Comparison of ENCODE assay signal across 7 cellular contexts in the genomic region with DNA sequence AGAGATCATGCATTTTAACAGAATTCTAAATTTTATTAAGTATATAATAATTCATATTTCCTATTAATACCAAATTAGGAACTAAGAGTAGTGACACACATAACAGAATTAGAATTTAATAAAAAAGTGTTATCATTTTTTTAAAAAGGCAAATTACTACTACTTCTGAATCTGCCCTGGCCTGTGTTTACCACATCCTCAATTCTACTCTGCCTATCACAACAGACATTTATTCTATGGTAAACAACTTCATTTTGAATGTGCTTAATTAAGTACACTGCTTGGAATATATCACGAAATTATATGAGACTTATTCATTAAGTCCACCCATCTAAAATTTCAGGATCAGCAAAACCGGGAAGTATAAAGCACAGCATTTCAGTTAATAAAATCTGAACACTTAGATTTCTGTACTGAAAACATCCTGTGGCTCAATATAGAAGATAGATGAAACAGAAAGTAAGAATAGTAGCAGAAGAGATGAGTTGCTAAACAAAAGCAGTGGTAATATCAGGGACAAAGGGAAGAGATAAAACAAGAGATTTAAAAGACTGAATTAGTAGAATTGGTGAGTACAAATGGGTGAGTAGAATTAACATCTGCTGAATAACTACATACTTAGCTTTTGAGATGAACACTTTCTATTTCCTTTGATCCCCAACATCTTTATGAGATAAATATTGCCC.
DNase-seq lines count a peak whose midpoint lies in the region; ATAC-seq, FAIRE-seq and TF ChIP-seq lines count a peak whose summit lies in the region.

No MANE protein-coding gene starts in this region.

- H3K4me3 Mint-ChIP-seq in memory B cell: peak overlapping the region; percentile 72

- H3K27ac Mint-ChIP-seq in memory B cell: peak overlapping the region; percentile 91

- DNase-seq in memory B cell (ENCODE audit: low spot score in 2 of 2) (peak in 1 of 2 donors; percentile 11), SHP77 treated with DMSO at 0.1 percent for 48 hours (lab: John Stamatoyannopoulos, UW) (no peak), D721Med (ENCODE audit: insufficient read length, low spot score) (no peak), NCI-H1092 (lab: John Stamatoyannopoulos, UW) (no peak)

- H3K9me3 Mint-ChIP-seq in memory B cell: no peaks in the 10 kb centered on the region

- no peak for TF ChIP-seq CTCF in D721Med (IDR thresholded peaks at IDR 0.05; ENCODE audit: insufficient read depth, missing control alignments)

- no peak for FAIRE-seq in D721Med (lab: Jason Lieb, UNC)

- no peaks in the 10 kb centered on the region for H3K27me3 Mint-ChIP-seq in memory B cell

- peaks cover 24% of the 10 kb centered on the region for H3K4me1 Mint-ChIP-seq in memory B cell

- ATAC-seq in GM18517 (IDR thresholded peaks at IDR 0.05; ENCODE audit: unreplicated experiment) (peak; percentile 40), GM21619 (IDR thresholded peaks at IDR 0.05; ENCODE audit: unreplicated experiment) (peak; percentile 24), HG03460 (IDR thresholded peaks at IDR 0.05; ENCODE audit: unreplicated experiment) (peak; percentile 24), memory B cell (ENCODE audit: low read depth) (peak; percentile 21)

- H3K36me3 Mint-ChIP-seq in memory B cell: peaks cover 1% of the 10 kb centered on the region
